1 cellular context compared by ENCODE assay signal in genomic region chr3:123084738-123085237, GRCh38.
TF ChIP-seq lines count a peak whose summit lies in the region.

No MANE protein-coding gene starts in this region.

TF ChIP-seq in HepG2, 621 proteins besides CTCF, POLR2A, EP300 and RAD21 (continued from another document and continues in another):
- TF ChIP-seq THRA (CRISPR knock-in tag; IDR thresholded peaks at IDR 0.05; ENCODE audit: borderline replicate concordance) = peak; percentile 94
- TF ChIP-seq HIC2 (CRISPR knock-in tag; IDR thresholded peaks at IDR 0.05; ENCODE audit: low read depth) = 0 out of 2 replicates have a peak, but pooled peaks have one; percentile 16
- no peak for TF ChIP-seq SOX13 (IDR thresholded peaks at IDR 0.05)
- TF ChIP-seq SOX13 (CRISPR knock-in tag; conservative IDR thresholded peaks at IDR 0.05 in 1 of 2, IDR thresholded peaks at IDR 0.05 in 1 of 2) = peak in 1 of 2 experiments; percentile 49; a peak in 1 of 4 replicates
- 0 out of 2 replicates have a peak, but pooled peaks have one; percentile 21 for TF ChIP-seq MTA1 (CRISPR knock-in tag; IDR thresholded peaks at IDR 0.05; ENCODE audit: borderline replicate concordance)
- TF ChIP-seq SALL1 (CRISPR knock-in tag; IDR thresholded peaks at IDR 0.05) = peak; percentile 56; the same call in 1 of the 2 replicates
- 0 out of 2 replicates have a peak, but pooled peaks have one; percentile 33 for TF ChIP-seq DPF2 (CRISPR knock-in tag; IDR thresholded peaks at IDR 0.05; ENCODE audit: borderline replicate concordance, low read depth)
- no peak for TF ChIP-seq KLF9 (CRISPR knock-in tag; IDR thresholded peaks at IDR 0.05; ENCODE audit: low read depth)
- 0 out of 2 replicates have a peak, but pooled peaks have one; percentile 11 for TF ChIP-seq HOMEZ (CRISPR knock-in tag; IDR thresholded peaks at IDR 0.05; ENCODE audit: low read depth)
- TF ChIP-seq ZFAT (CRISPR knock-in tag; conservative IDR thresholded peaks at IDR 0.05) = no peak
- TF ChIP-seq ZNF503 (CRISPR knock-in tag; IDR thresholded peaks at IDR 0.05) = 0 out of 2 replicates have a peak, but pooled peaks have one; percentile 40
- peak; percentile 10; the same call in 1 of the 2 replicates for TF ChIP-seq ZNF292 (CRISPR knock-in tag; IDR thresholded peaks at IDR 0.05; ENCODE audit: borderline replicate concordance, low read depth)
- no peak for TF ChIP-seq LCORL (IDR thresholded peaks at IDR 0.05)
- peak; percentile 21; the same call in 1 of the 2 replicates for TF ChIP-seq LCORL (CRISPR knock-in tag; IDR thresholded peaks at IDR 0.05)
- TF ChIP-seq THAP11 (CRISPR knock-in tag; IDR thresholded peaks at IDR 0.05) = peak; percentile 20; the same call in 1 of the 2 replicates
- 0 out of 2 replicates have a peak, but pooled peaks have one; percentile 19 for TF ChIP-seq HIVEP1 (CRISPR knock-in tag; IDR thresholded peaks at IDR 0.05)
- TF ChIP-seq ZBTB10 (CRISPR knock-in tag; IDR thresholded peaks at IDR 0.05; ENCODE audit: borderline replicate concordance) = 0 out of 2 replicates have a peak, but pooled peaks have one; percentile 26
- TF ChIP-seq ZNF317 (CRISPR knock-in tag; IDR thresholded peaks at IDR 0.05) = peak; percentile 45; the same call in 1 of the 2 replicates
- peak; percentile 70 for TF ChIP-seq GATAD2A (CRISPR knock-in tag; IDR thresholded peaks at IDR 0.05)
- no peak for TF ChIP-seq NR3C1 (CRISPR knock-in tag; IDR thresholded peaks at IDR 0.05)
- peak; percentile 58; the same call in 1 of the 2 replicates for TF ChIP-seq ZNF609 (CRISPR knock-in tag; IDR thresholded peaks at IDR 0.05; ENCODE audit: borderline replicate concordance)
- TF ChIP-seq ZNF687 (CRISPR knock-in tag; IDR thresholded peaks at IDR 0.05) = peak; percentile 62
- TF ChIP-seq HDAC2 (CRISPR knock-in tag; IDR thresholded peaks at IDR 0.05) = peak; percentile 35; the same call in 1 of the 2 replicates
- TF ChIP-seq ONECUT2 (CRISPR knock-in tag; IDR thresholded peaks at IDR 0.05) = peak; percentile 39; the same call in 1 of the 2 replicates
- peak; percentile 10; the same call in 1 of the 2 replicates for TF ChIP-seq UBTF (CRISPR knock-in tag; IDR thresholded peaks at IDR 0.05)
- TF ChIP-seq SOX6 (IDR thresholded peaks at IDR 0.05) = no peak
- TF ChIP-seq SOX6 (CRISPR knock-in tag; IDR thresholded peaks at IDR 0.05) = peak; percentile 44
- TF ChIP-seq HDAC1 (CRISPR knock-in tag; IDR thresholded peaks at IDR 0.05) = 0 out of 2 replicates have a peak, but pooled peaks have one; percentile 10
- TF ChIP-seq HNF4G (IDR thresholded peaks at IDR 0.05; ENCODE audit: borderline replicate concordance, low read depth, low read length) = peak; percentile 37
- TF ChIP-seq HNF4G (CRISPR knock-in tag; IDR thresholded peaks at IDR 0.05; ENCODE audit: borderline replicate concordance, low read depth) = no peak
- TF ChIP-seq CEBPG (CRISPR knock-in tag; IDR thresholded peaks at IDR 0.05) = peak; percentile 45
- peak; percentile 81 for TF ChIP-seq NR2F6 (IDR thresholded peaks at IDR 0.05)
- TF ChIP-seq NR2F6 (CRISPR knock-in tag; IDR thresholded peaks at IDR 0.05) = peak; percentile 76
- TF ChIP-seq ZMYM4 (CRISPR knock-in tag; IDR thresholded peaks at IDR 0.05) = peak; percentile 21; the same call in 1 of the 2 replicates
- TF ChIP-seq ZNF562 (CRISPR knock-in tag; IDR thresholded peaks at IDR 0.05; ENCODE audit: borderline replicate concordance) = no peak
- TF ChIP-seq SRSF9 (IDR thresholded peaks at IDR 0.05; ENCODE audit: borderline replicate concordance, insufficient read depth, low read depth, low read length, poor library complexity, severe bottlenecking) = no peak
